ENCODE assay signal across 18 cellular contexts in the genomic region with DNA sequence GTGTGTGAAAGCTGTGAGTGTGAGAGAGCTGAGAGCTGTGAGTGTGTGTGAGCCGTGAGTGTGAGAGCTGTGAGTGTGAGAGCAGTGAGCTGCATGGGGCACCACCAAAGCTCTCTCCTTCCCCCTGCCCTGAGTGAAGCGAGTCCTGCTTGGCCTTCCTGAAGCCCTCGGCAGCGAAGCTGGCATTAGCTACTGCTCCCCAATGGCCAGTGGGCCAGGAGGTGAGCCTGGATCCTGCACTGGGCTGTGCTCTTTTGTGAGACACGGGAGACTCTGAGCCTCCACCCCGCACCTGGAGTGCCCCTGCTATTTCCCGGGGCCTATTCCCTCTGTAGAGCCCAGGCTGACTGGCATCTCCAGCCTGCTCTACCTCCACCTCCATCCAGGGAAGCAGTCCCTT. TPM values are rescaled to one million over a fixed set of nuclear protein-coding genes. Genes with fewer than 3 reads are reported as not detected.
A peak's percentile ranks its signal among the peaks of the same experiment; 100 is the strongest.
DNase-seq lines count a peak whose midpoint lies in the region; ATAC-seq, FAIRE-seq and TF ChIP-seq lines count a peak whose summit lies in the region.
"Had no signal": no experiment of that assay in that cellular context is flagged by ENCODE, and none has a peak within 500 bp of the region (broad histone marks: within the 10 kb centered on the region; RNA-seq: fewer than 3 reads in every experiment).

No MANE protein-coding gene starts in this region.

- H3K4me1 ChIP-seq in osteoblast (ENCODE audit: insufficient read depth, low read length) (peaks cover 18% of the 10 kb centered on the region), upper lobe of right lung (no peaks in the 10 kb centered on the region)
- H3K4me1 ChIP-seq: HAP-1 had no signal

- H3K27me3 ChIP-seq in osteoblast (ENCODE audit: insufficient read depth, low read length), result peaks cover 28% of the 10 kb centered on the region
- peaks cover 4% of the 10 kb centered on the region for H3K27me3 ChIP-seq in upper lobe of right lung
- H3K27me3 ChIP-seq: BLaER1 had no signal

- no peak for DNase-seq in natural killer cell treated with Interleukin-12 subunit alpha and Interleukin-12 subunit beta and Interleukin-15 and Interleukin-18, amount 100 ng/mL, for 72 hours (ENCODE audit: low spot score)
- no peak for DNase-seq in natural killer cell
- DNase-seq in osteoblast (ENCODE audit: insufficient read length, low spot score, missing footprints), result no peak
- DNase-seq in upper lobe of right lung, result no peak
- DNase-seq in HTR-8/SVneo (ENCODE audit: insufficient read length, low spot score), result no peak
- no peak for DNase-seq in cortex of kidney (lab: John Stamatoyannopoulos, UW)
- DNase-seq: 8988T; CD4-positive, alpha-beta memory T cell; DMS153; DMS79; GDM1; GM23248 had no signal

- no peaks in the 10 kb centered on the region for H3K9me3 Mint-ChIP-seq in natural killer cell treated with Interleukin-12 subunit alpha and Interleukin-12 subunit beta and Interleukin-15 and Interleukin-18, amount 100 ng/mL, for 72 hours
- no peaks in the 10 kb centered on the region for H3K9me3 Mint-ChIP-seq in natural killer cell
- H3K9me3 Mint-ChIP-seq: CD14-positive monocyte; CD4-positive, alpha-beta memory T cell had no signal

- no peaks in the 10 kb centered on the region for H4K20me1 ChIP-seq in osteoblast (ENCODE audit: insufficient read depth, low read length)
- H4K20me1 ChIP-seq: BLaER1 had no signal

- intact Hi-C loops in natural killer cell (cut with micrococcal nuclease) (no loop called here), upper lobe of right lung (cut with DNase I) (no loop called here)

- H3K27ac Mint-ChIP-seq in natural killer cell treated with Interleukin-12 subunit alpha and Interleukin-12 subunit beta and Interleukin-15 and Interleukin-18, amount 100 ng/mL, for 72 hours, result no peak overlapping the region
- H3K27ac Mint-ChIP-seq in natural killer cell, result no peak overlapping the region
- H3K27ac Mint-ChIP-seq: CD14-positive monocyte; CD4-positive, alpha-beta memory T cell had no signal

- no peaks in the 10 kb centered on the region for H3K79me2 ChIP-seq in osteoblast (ENCODE audit: insufficient read depth, low read length)

- no peak for FAIRE-seq in HTR-8/SVneo (lab: Jason Lieb, UNC)
- FAIRE-seq: GM12892, GM18507 had no signal

- H3K4me2 ChIP-seq in osteoblast (ENCODE audit: insufficient read depth, low read length), result peak overlapping the region; percentile 80
- H3K4me2 ChIP-seq: BLaER1 had no signal

- no peak overlapping the region for H3K4me3 ChIP-seq in osteoblast (ENCODE audit: insufficient read depth, low read length)
- no peak overlapping the region for H3K4me3 ChIP-seq in upper lobe of right lung
- H3K4me3 ChIP-seq: BLaER1, GM23248, HAP-1 had no signal

- no peak overlapping the region for H3K4me3 Mint-ChIP-seq in natural killer cell treated with Interleukin-12 subunit alpha and Interleukin-12 subunit beta and Interleukin-15 and Interleukin-18, amount 100 ng/mL, for 72 hours
- H3K4me3 Mint-ChIP-seq in natural killer cell, result no peak overlapping the region
- H3K4me3 Mint-ChIP-seq: CD14-positive monocyte; CD4-positive, alpha-beta memory T cell had no signal

- no peak overlapping the region for H2AFZ ChIP-seq in osteoblast (ENCODE audit: low read length)
- H2AFZ ChIP-seq: GM23248 had no signal

- peaks cover 21 to 49% of the 10 kb centered on the region in 2 donors for H3K27me3 Mint-ChIP-seq in natural killer cell treated with Interleukin-12 subunit alpha and Interleukin-12 subunit beta and Interleukin-15 and Interleukin-18, amount 100 ng/mL, for 72 hours
- H3K27me3 Mint-ChIP-seq in natural killer cell (ENCODE audit: low read depth in 2 of 2), result peaks cover 11 to 24% of the 10 kb centered on the region in 2 donors

- no peaks in the 10 kb centered on the region for H3K9me3 ChIP-seq in osteoblast (ENCODE audit: low read depth, low read length)
- no peaks in the 10 kb centered on the region for H3K9me3 ChIP-seq in upper lobe of right lung
- H3K9me3 ChIP-seq: BLaER1, HAP-1 had no signal

- H3K27ac ChIP-seq in osteoblast (ENCODE audit: low read depth, low read length), result no peak overlapping the region
- no peak overlapping the region for H3K27ac ChIP-seq in upper lobe of right lung
- H3K27ac ChIP-seq: BLaER1, GM23248 had no signal

- H3K36me3 ChIP-seq in osteoblast (ENCODE audit: insufficient read depth, low read length) (no peaks in the 10 kb centered on the region), upper lobe of right lung (no peaks in the 10 kb centered on the region)
- H3K36me3 ChIP-seq: BLaER1, HAP-1 had no signal

- TF ChIP-seq CTCF in natural killer cell (IDR thresholded peaks at IDR 0.05) (no peak), osteoblast (IDR thresholded peaks at IDR 0.05; ENCODE audit: extremely low read depth, low read depth, low read length) (no peak), upper lobe of right lung (IDR thresholded peaks at IDR 0.05) (no peak)

- H3K36me3 Mint-ChIP-seq in natural killer cell treated with Interleukin-12 subunit alpha and Interleukin-12 subunit beta and Interleukin-15 and Interleukin-18, amount 100 ng/mL, for 72 hours, result no peaks in the 10 kb centered on the region
- no peaks in the 10 kb centered on the region for H3K36me3 Mint-ChIP-seq in natural killer cell
- H3K36me3 Mint-ChIP-seq: CD14-positive monocyte; CD4-positive, alpha-beta memory T cell had no signal

- peak; percentile 28 to 29 for ATAC-seq in natural killer cell treated with Interleukin-12 subunit alpha and Interleukin-12 subunit beta and Interleukin-15 and Interleukin-18, amount 100 ng/mL, for 72 hours
- ATAC-seq in natural killer cell, result no peak
- peak; percentile 22 for ATAC-seq in upper lobe of right lung
- ATAC-seq in HG02938 (IDR thresholded peaks at IDR 0.05; ENCODE audit: unreplicated experiment), result no peak

- H3K4me1 Mint-ChIP-seq in natural killer cell treated with Interleukin-12 subunit alpha and Interleukin-12 subunit beta and Interleukin-15 and Interleukin-18, amount 100 ng/mL, for 72 hours (ENCODE audit: low read depth in 2 of 2), result no peaks in the 10 kb centered on the region
- H3K4me1 Mint-ChIP-seq in natural killer cell, result no peaks in the 10 kb centered on the region
- H3K4me1 Mint-ChIP-seq: CD14-positive monocyte; CD4-positive, alpha-beta memory T cell had no signal

RNA-seq across cellular contexts. Expression of gene HSPH1, which starts 51.5 kb away (rescaled TPM):
- total RNA-seq in natural killer cell treated with Interleukin-12 subunit alpha and Interleukin-12 subunit beta and Interleukin-15 and Interleukin-18, amount 100 ng/mL, for 72 hours, result 100 to 1,000 TPM; 128 to 207 TPM
- total RNA-seq in natural killer cell, result 10 to 100 TPM; 51.2 to 81.6 (median 75.4) TPM
- total RNA-seq in osteoblast, result 35.5 and 43.3 TPM in 2 replicates
- 79.8 TPM for total RNA-seq in upper lobe of right lung

Comparison
In these comparisons a context has a peak if more than half of its experiments do, and no peak if none do; other contexts are left out.
1. ATAC-seq: peak in natural killer cell treated with Interleukin-12 subunit alpha and Interleukin-12 subunit beta and Interleukin-15 and Interleukin-18, amount 100 ng/mL, for 72 hours (2 of 2) and upper lobe of right lung (single experiment); none in natural killer cell (0 of 3) and HG02938 (single experiment).